1 cellular context compared by ENCODE assay signal in genomic region chr16:56450275-56450889, GRCh38.
A peak's percentile ranks its signal among the peaks of the same experiment; 100 is the strongest.
TF ChIP-seq lines count a peak whose summit lies in the region.

No MANE protein-coding gene starts in this region.

TF ChIP-seq in HepG2, 621 proteins besides CTCF, POLR2A, EP300 and RAD21 (continues in another document):
- TF ChIP-seq KLF13 (CRISPR knock-in tag; IDR thresholded peaks at IDR 0.05), result no peak
- 0 out of 2 replicates have a peak, but pooled peaks have one; percentile 22 for TF ChIP-seq SPEN (CRISPR knock-in tag; IDR thresholded peaks at IDR 0.05; ENCODE audit: low read depth)
- TF ChIP-seq ZNF235 (CRISPR knock-in tag; IDR thresholded peaks at IDR 0.05; ENCODE audit: borderline replicate concordance), result no peak
- TF ChIP-seq ZNF512B (CRISPR knock-in tag; IDR thresholded peaks at IDR 0.05; ENCODE audit: borderline replicate concordance), result no peak
- no peak for TF ChIP-seq ZNF776 (CRISPR knock-in tag; IDR thresholded peaks at IDR 0.05)
- TF ChIP-seq SAP130 (CRISPR knock-in tag; IDR thresholded peaks at IDR 0.05; ENCODE audit: low read depth), result peak; percentile 45
- peak; percentile 15 for TF ChIP-seq TEAD3 (CRISPR knock-in tag; optimal IDR thresholded peaks at IDR 0.05; ENCODE audit: borderline replicate concordance)
- no peak for TF ChIP-seq ZNF597 (CRISPR knock-in tag; IDR thresholded peaks at IDR 0.05)
- TF ChIP-seq ZNF383 (CRISPR knock-in tag; IDR thresholded peaks at IDR 0.05; ENCODE audit: borderline replicate concordance), result no peak
- no peak for TF ChIP-seq GLI4 (CRISPR knock-in tag; IDR thresholded peaks at IDR 0.05; ENCODE audit: borderline replicate concordance)
- no peak for TF ChIP-seq RNF219 (CRISPR knock-in tag; IDR thresholded peaks at IDR 0.05)
- no peak for TF ChIP-seq ZNF775 (CRISPR knock-in tag; IDR thresholded peaks at IDR 0.05; ENCODE audit: borderline replicate concordance)
- TF ChIP-seq ZNF382 (CRISPR knock-in tag; IDR thresholded peaks at IDR 0.05; ENCODE audit: borderline replicate concordance), result no peak
- no peak for TF ChIP-seq ZMYM2 (CRISPR knock-in tag; IDR thresholded peaks at IDR 0.05)
- no peak for TF ChIP-seq RORA (CRISPR knock-in tag; IDR thresholded peaks at IDR 0.05)
- TF ChIP-seq ZNF761 (CRISPR knock-in tag; conservative IDR thresholded peaks at IDR 0.05), result no peak
- no peak for TF ChIP-seq THAP11 (CRISPR knock-in tag; IDR thresholded peaks at IDR 0.05)
- 0 out of 2 replicates have a peak, but pooled peaks have one; percentile 64 for TF ChIP-seq ZNF878 (CRISPR knock-in tag; IDR thresholded peaks at IDR 0.05)
- TF ChIP-seq IKZF1 (IDR thresholded peaks at IDR 0.05), result no peak
- TF ChIP-seq FOXP1 (IDR thresholded peaks at IDR 0.05), result no peak
- no peak for TF ChIP-seq FOXP1 (CRISPR knock-in tag; IDR thresholded peaks at IDR 0.05)
- no peak for TF ChIP-seq SP140L (CRISPR knock-in tag; IDR thresholded peaks at IDR 0.05; ENCODE audit: borderline replicate concordance)
- no peak for TF ChIP-seq PHF21A (CRISPR knock-in tag; IDR thresholded peaks at IDR 0.05)
- no peak for TF ChIP-seq ETV6 (CRISPR knock-in tag; conservative IDR thresholded peaks at IDR 0.05)
- 0 out of 2 replicates have a peak, but pooled peaks have one; percentile 52 for TF ChIP-seq ZC3H13 (CRISPR knock-in tag; IDR thresholded peaks at IDR 0.05)
- TF ChIP-seq RARG (CRISPR knock-in tag; IDR thresholded peaks at IDR 0.05; ENCODE audit: low read depth), result 0 out of 2 replicates have a peak, but pooled peaks have one; percentile 6
- no peak for TF ChIP-seq ZNF646 (CRISPR knock-in tag; IDR thresholded peaks at IDR 0.05)
- TF ChIP-seq ESRRA (CRISPR knock-in tag; IDR thresholded peaks at IDR 0.05; ENCODE audit: low read depth), result peak; percentile 80; the same call in 1 of the 2 replicates
- no peak for TF ChIP-seq DZIP1 (CRISPR knock-in tag; IDR thresholded peaks at IDR 0.05)
- no peak for TF ChIP-seq ZNF343 (CRISPR knock-in tag; IDR thresholded peaks at IDR 0.05)
- no peak for TF ChIP-seq ATRX (CRISPR knock-in tag; IDR thresholded peaks at IDR 0.05; ENCODE audit: borderline replicate concordance)
- no peak for TF ChIP-seq ARNT2 (CRISPR knock-in tag; IDR thresholded peaks at IDR 0.05; ENCODE audit: low read depth)
- TF ChIP-seq ARID2 (CRISPR knock-in tag; IDR thresholded peaks at IDR 0.05; ENCODE audit: borderline replicate concordance), result no peak
- TF ChIP-seq ZNF598 (CRISPR knock-in tag; IDR thresholded peaks at IDR 0.05; ENCODE audit: borderline replicate concordance), result no peak; the same call in 1 of the 2 replicates
- TF ChIP-seq EHMT2 (IDR thresholded peaks at IDR 0.05; ENCODE audit: borderline replicate concordance, low read depth, low read length), result no peak
- no peak for TF ChIP-seq ZBTB46 (CRISPR knock-in tag; IDR thresholded peaks at IDR 0.05; ENCODE audit: borderline replicate concordance)
- TF ChIP-seq FOXC1 (CRISPR knock-in tag; IDR thresholded peaks at IDR 0.05; ENCODE audit: borderline replicate concordance), result no peak
- TF ChIP-seq CBFB (CRISPR knock-in tag; IDR thresholded peaks at IDR 0.05), result no peak
- no peak for TF ChIP-seq ZEB1 (IDR thresholded peaks at IDR 0.05; ENCODE audit: insufficient replicate concordance, low read depth)
- no peak for TF ChIP-seq ZNF788 (CRISPR knock-in tag; IDR thresholded peaks at IDR 0.05; ENCODE audit: borderline replicate concordance)
- TF ChIP-seq HMGXB3 (CRISPR knock-in tag; IDR thresholded peaks at IDR 0.05; ENCODE audit: borderline replicate concordance), result no peak; the same call in 1 of the 2 replicates
- no peak for TF ChIP-seq ZSCAN29 (CRISPR knock-in tag; conservative IDR thresholded peaks at IDR 0.05)
- TF ChIP-seq ZNF816 (CRISPR knock-in tag; IDR thresholded peaks at IDR 0.05; ENCODE audit: borderline replicate concordance), result no peak
